Comparison of ENCODE assay signal across 20 cellular contexts in genomic region chr3:189690237-189690636, GRCh38. TPM values are rescaled to one million over a fixed set of nuclear protein-coding genes. Genes with fewer than 3 reads are reported as not detected.
DNase-seq lines count a peak whose midpoint lies in the region; ATAC-seq and TF ChIP-seq lines count a peak whose summit lies in the region.
"Had no signal": no experiment of that assay in that cellular context is flagged by ENCODE, and none has a peak within 500 bp of the region (broad histone marks: within the 10 kb centered on the region; RNA-seq: fewer than 3 reads in every experiment).

No MANE protein-coding gene starts in this region.

- H3K36me3 Mint-ChIP-seq in activated CD8-positive, alpha-beta T cell treated with anti-CD3 and anti-CD28 coated beads, Interleukin-2, amount 10 ng/mL, durations not matched to agents 7 days and 5 days (ENCODE audit: low read depth) = no peaks in the 10 kb centered on the region
- H3K36me3 Mint-ChIP-seq: CD4-positive, CD25-positive, alpha-beta regulatory T cell; CD8-positive, alpha-beta memory T cell; IgD-negative memory B cell had no signal

- no peak for TF ChIP-seq POLR2A in upper lobe of left lung (IDR thresholded peaks at IDR 0.05)

- no peaks in the 10 kb centered on the region for H3K4me1 Mint-ChIP-seq in activated CD8-positive, alpha-beta T cell treated with anti-CD3 and anti-CD28 coated beads, Interleukin-2, amount 10 ng/mL, durations not matched to agents 7 days and 5 days (ENCODE audit: low read depth)
- H3K4me1 Mint-ChIP-seq: CD4-positive, CD25-positive, alpha-beta regulatory T cell; CD8-positive, alpha-beta memory T cell; GM23338 had no signal

- H3K9me3 Mint-ChIP-seq in activated CD8-positive, alpha-beta T cell treated with anti-CD3 and anti-CD28 coated beads, Interleukin-2, amount 10 ng/mL, durations not matched to agents 7 days and 5 days (ENCODE audit: insufficient read depth) = no peaks in the 10 kb centered on the region
- H3K9me3 Mint-ChIP-seq: CD8-positive, alpha-beta memory T cell; GM23338; IgD-negative memory B cell had no signal

- POLR2A ChIA-PET in activated CD8-positive, alpha-beta T cell treated with anti-CD3 and anti-CD28 coated beads, Interleukin-2, amount 10 ng/mL, durations not matched to agents 7 days and 5 days (lab: Charles Lee) = no interaction called here

- WGBS in upper lobe of left lung, 2 donors = 29% methylated on average over 1 of the region's 1 CpG

- H3K4me3 ChIP-seq in skeletal muscle cell (ENCODE audit: low read depth, low read length) = no peak overlapping the region
- no peak overlapping the region for H3K4me3 ChIP-seq in upper lobe of left lung
- H3K4me3 ChIP-seq: GM23338 had no signal

- CTCF ChIA-PET in activated CD8-positive, alpha-beta T cell treated with anti-CD3 and anti-CD28 coated beads, Interleukin-2, amount 10 ng/mL, durations not matched to agents 7 days and 5 days (lab: Charles Lee) = no interaction called here

- peak; percentile 54 for DNase-seq in LHCN-M2 (ENCODE audit: low read depth)
- peak; percentile 14 for DNase-seq in NCI-H2171 (lab: John Stamatoyannopoulos, UW)
- DNase-seq in NOMO-1 treated with dmso at 0.1 percent for 144 hours (lab: John Stamatoyannopoulos, UW; ENCODE audit: unreplicated experiment) = peak; percentile 16
- DNase-seq in skeletal muscle cell (ENCODE audit: low read depth) = peak; percentile 20
- DNase-seq in upper lobe of left lung = no peak
- DNase-seq in activated CD8-positive, alpha-beta T cell treated with anti-CD3 and anti-CD28 coated beads, Interleukin-2, amount 10 ng/mL, durations not matched to agents 7 days and 5 days = no peak
- no peak for DNase-seq in midbrain (lab: John Stamatoyannopoulos, UW)
- DNase-seq: ACHN; BE2C; C1 segment of cervical spinal cord; CD4-positive, CD25-positive, alpha-beta regulatory T cell; CD8-positive, alpha-beta memory T cell; COR-L47; H7; HFFc6 had no signal

- no peaks in the 10 kb centered on the region for H3K36me3 ChIP-seq in upper lobe of left lung
- H3K36me3 ChIP-seq: BE2C had no signal

- no peak for TF ChIP-seq CTCF in upper lobe of left lung (IDR thresholded peaks at IDR 0.05)

- ATAC-seq in upper lobe of left lung (ENCODE audit: low FRiP score in 2 of 2) (no peak), GM18511 (IDR thresholded peaks at IDR 0.05; ENCODE audit: unreplicated experiment) (no peak)
- no peak for ATAC-seq in activated CD8-positive, alpha-beta T cell treated with anti-CD3 and anti-CD28 coated beads, Interleukin-2, amount 10 ng/mL, durations not matched to agents 7 days and 5 days
- ATAC-seq: GM23338, HCT116, HepG2 had no signal

- no peak overlapping the region for H3K4me3 Mint-ChIP-seq in activated CD8-positive, alpha-beta T cell treated with anti-CD3 and anti-CD28 coated beads, Interleukin-2, amount 10 ng/mL, durations not matched to agents 7 days and 5 days
- H3K4me3 Mint-ChIP-seq: CD4-positive, CD25-positive, alpha-beta regulatory T cell; CD8-positive, alpha-beta memory T cell; GM23338; HFFc6; IgD-negative memory B cell had no signal

- no peak overlapping the region for H3K27ac ChIP-seq in upper lobe of left lung

- no peaks in the 10 kb centered on the region for H3K27me3 Mint-ChIP-seq in activated CD8-positive, alpha-beta T cell treated with anti-CD3 and anti-CD28 coated beads, Interleukin-2, amount 10 ng/mL, durations not matched to agents 7 days and 5 days (ENCODE audit: low read depth)
- H3K27me3 Mint-ChIP-seq: IgD-negative memory B cell had no signal

- H3K4me1 ChIP-seq in upper lobe of left lung = no peaks in the 10 kb centered on the region
- H3K4me1 ChIP-seq: BE2C had no signal

- H3K9me3 ChIP-seq in upper lobe of left lung = no peaks in the 10 kb centered on the region
- H3K9me3 ChIP-seq: BE2C had no signal

- no peak overlapping the region for H3K27ac Mint-ChIP-seq in activated CD8-positive, alpha-beta T cell treated with anti-CD3 and anti-CD28 coated beads, Interleukin-2, amount 10 ng/mL, durations not matched to agents 7 days and 5 days
- H3K27ac Mint-ChIP-seq: CD8-positive, alpha-beta memory T cell; GM23338; HFFc6; IgD-negative memory B cell had no signal

- no peak for TF ChIP-seq EP300 in upper lobe of left lung (IDR thresholded peaks at IDR 0.05)

- H3K27me3 ChIP-seq in upper lobe of left lung = no peaks in the 10 kb centered on the region
- H3K27me3 ChIP-seq: BE2C had no signal

RNA-seq across cellular contexts. Expression of gene TP63, which starts 59.0 kb away (rescaled TPM):
- total RNA-seq in LHCN-M2 (2014; rRNA removed) = 0.06 and 0.34 TPM in 2 replicates
- 0.07 TPM for polyA plus RNA-seq in LHCN-M2 (2012)
- total RNA-seq in upper lobe of left lung = 1 to 10 TPM; 1.0 to 8.8 (median 2.8) TPM
- total RNA-seq in activated CD8-positive, alpha-beta T cell treated with anti-CD3 and anti-CD28 coated beads, Interleukin-2, amount 10 ng/mL, durations not matched to agents 7 days and 5 days = not detected
- total RNA-seq: GM23338, H7, HepG2, HFFc6 had no signal
- polyA plus RNA-seq: GM23338, HepG2 had no signal

Comparison
In these comparisons a context has a peak if more than half of its experiments do, and no peak if none do; other contexts are left out.
1. DNase-seq: peak in LHCN-M2 (single experiment), NCI-H2171 (single experiment), NOMO-1 treated with dmso at 0.1 percent for 144 hours (single experiment) and skeletal muscle cell (single experiment); none in upper lobe of left lung (0 of 2), activated CD8-positive, alpha-beta T cell treated with anti-CD3 and anti-CD28 coated beads, Interleukin-2, amount 10 ng/mL, durations not matched to agents 7 days and 5 days (single experiment) and midbrain (single experiment).